21 cellular contexts compared by ENCODE assay signal in genomic region chr4:125650557-125650956, GRCh38.
"Had no signal": no experiment of that assay in that cellular context is flagged by ENCODE, and none has a peak within 500 bp of the region (broad histone marks: within the 10 kb centered on the region; RNA-seq: fewer than 3 reads in every experiment).

No MANE protein-coding gene starts in this region.

- H3K9me3 ChIP-seq: mucosa of descending colon, prostate gland, right lobe of liver had no signal

- H3K36me3 Mint-ChIP-seq: immature natural killer cell; natural killer cell treated with Interleukin-12 subunit alpha and Interleukin-12 subunit beta and Interleukin-15 and Interleukin-18, amount 100 ng/mL, for 72 hours; stimulated activated naive B cell treated with anti-CD40 and anti-IgM and Interleukin-4, amounts not matched to agents 10 μg/mL and 1 μg/mL and 100 μg/mL, for 72 hours had no signal

- H3K4me3 ChIP-seq: coronary artery, mucosa of descending colon, prostate gland, right lobe of liver, skin epidermis had no signal

- H3K27ac Mint-ChIP-seq: endodermal cell; immature natural killer cell; natural killer cell treated with Interleukin-12 subunit alpha and Interleukin-12 subunit beta and Interleukin-15 and Interleukin-18, amount 100 ng/mL, for 72 hours; stimulated activated naive CD8-positive, alpha-beta T cell treated with anti-CD3 and anti-CD28 coated beads, Interleukin-15, amount 100 ng/mL, for 72 hours had no signal

- H3K4me1 ChIP-seq: foreskin keratinocyte, parathyroid adenoma, prostate gland, right lobe of liver had no signal

- H3K4me3 Mint-ChIP-seq: endodermal cell; immature natural killer cell; natural killer cell treated with Interleukin-12 subunit alpha and Interleukin-12 subunit beta and Interleukin-15 and Interleukin-18, amount 100 ng/mL, for 72 hours; stimulated activated naive B cell treated with anti-CD40 and anti-IgM and Interleukin-4, amounts not matched to agents 10 μg/mL and 1 μg/mL and 100 μg/mL, for 72 hours; stimulated activated naive CD8-positive, alpha-beta T cell treated with anti-CD3 and anti-CD28 coated beads, Interleukin-15, amount 100 ng/mL, for 72 hours had no signal

- ATAC-seq: foreskin keratinocyte; left lobe of liver; mucosa of descending colon; natural killer cell treated with Interleukin-12 subunit alpha and Interleukin-12 subunit beta and Interleukin-15 and Interleukin-18, amount 100 ng/mL, for 72 hours; right lobe of liver; stimulated activated naive B cell treated with anti-CD40 and anti-IgM and Interleukin-4, amounts not matched to agents 10 μg/mL and 1 μg/mL and 100 μg/mL, for 72 hours; stimulated activated naive CD8-positive, alpha-beta T cell treated with anti-CD3 and anti-CD28 coated beads, Interleukin-15, amount 100 ng/mL, for 72 hours had no signal

- H3K27me3 Mint-ChIP-seq: natural killer cell treated with Interleukin-12 subunit alpha and Interleukin-12 subunit beta and Interleukin-15 and Interleukin-18, amount 100 ng/mL, for 72 hours; stimulated activated naive B cell treated with anti-CD40 and anti-IgM and Interleukin-4, amounts not matched to agents 10 μg/mL and 1 μg/mL and 100 μg/mL, for 72 hours; stimulated activated naive CD8-positive, alpha-beta T cell treated with anti-CD3 and anti-CD28 coated beads, Interleukin-15, amount 100 ng/mL, for 72 hours had no signal

- H3K36me3 ChIP-seq: prostate gland, right lobe of liver had no signal

- H3K27me3 ChIP-seq: foreskin keratinocyte, right lobe of liver had no signal

- H3K4me1 Mint-ChIP-seq: immature natural killer cell; stimulated activated naive B cell treated with anti-CD40 and anti-IgM and Interleukin-4, amounts not matched to agents 10 μg/mL and 1 μg/mL and 100 μg/mL, for 72 hours; stimulated activated naive CD8-positive, alpha-beta T cell treated with anti-CD3 and anti-CD28 coated beads, Interleukin-15, amount 100 ng/mL, for 72 hours had no signal

- DNase-seq: caudate nucleus; effector CD4-positive, alpha-beta T cell; endodermal cell; foreskin keratinocyte; immature natural killer cell; mucosa of descending colon; occipital lobe; retina; stimulated activated CD4-positive, alpha-beta T cell treated with anti-CD3 and anti-CD28 coated beads, Interleukin-2, amount 100 ng/mL, for 24 hours; stimulated activated CD4-positive, alpha-beta T cell treated with anti-CD3 and anti-CD28 coated beads, Interleukin-4, amount 100 ng/mL, for 4 hours; stimulated activated naive B cell treated with anti-CD40 and anti-IgM and Interleukin-4, amounts not matched to agents 10 μg/mL and 1 μg/mL and 100 μg/mL, for 72 hours; stimulated activated naive CD8-positive, alpha-beta T cell treated with anti-CD3 and anti-CD28 coated beads, Interleukin-15, amount 100 ng/mL, for 72 hours; substantia nigra; trophoblast cell had no signal

- H3K9me3 Mint-ChIP-seq: natural killer cell treated with Interleukin-12 subunit alpha and Interleukin-12 subunit beta and Interleukin-15 and Interleukin-18, amount 100 ng/mL, for 72 hours; stimulated activated naive B cell treated with anti-CD40 and anti-IgM and Interleukin-4, amounts not matched to agents 10 μg/mL and 1 μg/mL and 100 μg/mL, for 72 hours had no signal
